ENCODE assay signal across 21 cellular contexts in genomic region chr6:39889229-39889628, GRCh38. TPM values are rescaled to one million over a fixed set of nuclear protein-coding genes. Genes with fewer than 3 reads are reported as not detected.
DNase-seq lines count a peak whose midpoint lies in the region; ATAC-seq and TF ChIP-seq lines count a peak whose summit lies in the region.
"Had no signal": no experiment of that assay in that cellular context is flagged by ENCODE, and none has a peak within 500 bp of the region (broad histone marks: within the 10 kb centered on the region; RNA-seq: fewer than 3 reads in every experiment).

No MANE protein-coding gene starts in this region.

- DNase-seq in chondrocyte (ENCODE audit: low spot score), result no peak
- no peak for DNase-seq in spleen
- no peak for DNase-seq in islet precursor cell
- DNase-seq in DMS114 treated with DMSO at 0.1 percent for 48 hours (lab: John Stamatoyannopoulos, UW; ENCODE audit: unreplicated experiment), result no peak
- DNase-seq: CD4-positive, alpha-beta T cell; COR-L47; DMS79 treated with DMSO at 0.1 percent for 48 hours; GM23248; H9; MV-4-11; NCI-H1694; NCI-H2081; NCI-H2171; NCI-H526; OCI-M1 had no signal

- H3K79me2 ChIP-seq in Loucy (ENCODE audit: insufficient read depth, low read length), result no peaks in the 10 kb centered on the region

- H3K9me2 ChIP-seq in Loucy (replicated peaks; ENCODE audit: low read depth, low read length), result no peaks in the 10 kb centered on the region

- 64 to 83% (median 77%) methylated on average over 2 of the region's 2 CpGs for WGBS in spleen, 5 donors

- H3K4me3 Mint-ChIP-seq in chondrocyte (ENCODE audit: unreplicated experiment), result no peak overlapping the region
- H3K4me3 Mint-ChIP-seq in nephron, result no peak overlapping the region
- H3K4me3 Mint-ChIP-seq: CD4-positive, alpha-beta T cell; H9 had no signal

- H3K27me3 Mint-ChIP-seq in chondrocyte (ENCODE audit: low read depth), result no peaks in the 10 kb centered on the region
- H3K27me3 Mint-ChIP-seq in nephron (ENCODE audit: low read depth), result peaks cover 4% of the 10 kb centered on the region

- H3K4me1 ChIP-seq in Loucy (ENCODE audit: insufficient read depth, low read length, poor library complexity, severe bottlenecking) (no peaks in the 10 kb centered on the region), spleen (peaks cover 0 to 23% (median 3%) of the 10 kb centered on the region in 6 donors)

- ATAC-seq in GM18870 (IDR thresholded peaks at IDR 0.05; ENCODE audit: unreplicated experiment), result no peak
- no peak for ATAC-seq in GM21825 (IDR thresholded peaks at IDR 0.05; ENCODE audit: unreplicated experiment)

- no peak overlapping the region for H2AFZ ChIP-seq in Loucy (ENCODE audit: low read length)
- H2AFZ ChIP-seq: GM23248 had no signal

- H3K27ac Mint-ChIP-seq in chondrocyte (ENCODE audit: unreplicated experiment) (no peak overlapping the region), nephron (peak overlapping the region in 2 of 3 experiments; percentile 26 to 91)
- H3K27ac Mint-ChIP-seq: CD4-positive, alpha-beta T cell; H9 had no signal

- no peak for TF ChIP-seq POLR2A in spleen (IDR thresholded peaks at IDR 0.05)

- H4K20me1 ChIP-seq in Loucy (ENCODE audit: insufficient read depth, low read length, poor library complexity, severe bottlenecking), result no peaks in the 10 kb centered on the region
- H4K20me1 ChIP-seq: BLaER1 had no signal

- H3K4me3 ChIP-seq in Loucy (ENCODE audit: low read length, poor library complexity, severe bottlenecking), result no peak overlapping the region
- H3K4me3 ChIP-seq in spleen, result no peak overlapping the region
- H3K4me3 ChIP-seq: BLaER1, GM23248, SJSA1 had no signal

- H3K4me1 Mint-ChIP-seq in chondrocyte (ENCODE audit: low read depth), result peaks cover 10% of the 10 kb centered on the region
- H3K4me1 Mint-ChIP-seq in nephron, result peaks cover 42% of the 10 kb centered on the region

- peak overlapping the region in 5 of 8 donors; percentile 22 to 72 (median 68) for H3K27ac ChIP-seq in spleen
- H3K27ac ChIP-seq: BLaER1, GM23248, SJSA1 had no signal

- no peak overlapping the region for H3K9ac ChIP-seq in Loucy (ENCODE audit: low read depth, low read length, poor library complexity, severe bottlenecking)
- H3K9ac ChIP-seq: BLaER1, GM23248 had no signal

- H3K4me2 ChIP-seq in Loucy (ENCODE audit: low read depth, low read length, poor library complexity, severe bottlenecking), result no peak overlapping the region
- H3K4me2 ChIP-seq: BLaER1 had no signal

- H3K9me3 Mint-ChIP-seq in chondrocyte (ENCODE audit: low read depth) (no peaks in the 10 kb centered on the region), nephron (no peaks in the 10 kb centered on the region)
- H3K9me3 Mint-ChIP-seq: CD4-positive, alpha-beta T cell; H9 had no signal

- TF ChIP-seq CTCF in Loucy (conservative IDR thresholded peaks at IDR 0.05; ENCODE audit: low read length), result 0 out of 2 replicates have a peak, but pooled peaks have one; percentile 10
- TF ChIP-seq CTCF in chondrocyte (IDR thresholded peaks at IDR 0.05), result peak; percentile 19
- no peak for TF ChIP-seq CTCF in nephron (IDR thresholded peaks at IDR 0.05; ENCODE audit: unreplicated experiment in 3 of 3)
- TF ChIP-seq CTCF in spleen (IDR thresholded peaks at IDR 0.05 in 8 of 11, conservative IDR thresholded peaks at IDR 0.05 in 3 of 11), result no peak

- H3K27me3 ChIP-seq in Loucy (ENCODE audit: insufficient read depth, low read length, poor library complexity, severe bottlenecking) (no peaks in the 10 kb centered on the region), spleen (replicated peaks in 1 of 7) (peaks cover 0 to 20% (median 0%) of the 10 kb centered on the region in 7 donors)
- H3K27me3 ChIP-seq: BLaER1, SJSA1 had no signal

- H3F3A ChIP-seq in Loucy (ENCODE audit: low read depth), result no peaks in the 10 kb centered on the region

- H3K9me3 ChIP-seq in Loucy (ENCODE audit: insufficient read depth, low read depth, low read length) (no peaks in the 10 kb centered on the region), spleen (no peaks in the 10 kb centered on the region)
- H3K9me3 ChIP-seq: BLaER1, SJSA1 had no signal

- H3K36me3 ChIP-seq in Loucy (ENCODE audit: insufficient read depth, low read length) (no peaks in the 10 kb centered on the region), spleen (peaks cover 0 to 100% (median 0%) of the 10 kb centered on the region in 6 donors)
- H3K36me3 ChIP-seq: BLaER1, SJSA1 had no signal

- H3K36me3 Mint-ChIP-seq in chondrocyte (ENCODE audit: low read depth), result peaks cover 27% of the 10 kb centered on the region
- no peaks in the 10 kb centered on the region for H3K36me3 Mint-ChIP-seq in nephron (ENCODE audit: low read depth)

- intact Hi-C loops in spleen (cut with DNase I; ENCODE audit: low total_unique reads), result no loop called here

RNA-seq across cellular contexts. Expression of gene MOCS1, which starts 45.0 kb away (rescaled TPM):
- 13.3 to 36.6 TPM (median 35.2 TPM) in 3 replicates for total RNA-seq in chondrocyte
- total RNA-seq in spleen, result 10 to 100 TPM in 1 of 7 donors, 1 to 10 TPM in 6; 5.0 to 10.2 (median 8.3) TPM
- 1 to 10 TPM; 1.2 to 1.9 (median 1.9) TPM for polyA plus RNA-seq in spleen

Comparison
In these comparisons a context has a peak if more than half of its experiments do, and no peak if none do; other contexts are left out.
1. CTCF ChIP-seq: peak in Loucy (single experiment) and chondrocyte (single experiment); none in nephron (0 of 3) and spleen (0 of 11).